Comparison of ENCODE assay signal across 7 cellular contexts in genomic region chr5:143014017-143014651, GRCh38.
DNase-seq lines count a peak whose midpoint lies in the region; ATAC-seq and TF ChIP-seq lines count a peak whose summit lies in the region.

No MANE protein-coding gene starts in this region.

- H3K27me3 ChIP-seq in IMR-90 (ENCODE audit: control insufficient read depth, insufficient read depth, low read length) (no peaks in the 10 kb centered on the region), lower lobe of right lung (ENCODE audit: low read depth) (no peaks in the 10 kb centered on the region)

- no peak overlapping the region for H3K9ac ChIP-seq in IMR-90 (ENCODE audit: low read depth, low read length)

- H3K27ac ChIP-seq in IMR-90 (ENCODE audit: insufficient read depth, low read length) = no peak overlapping the region
- H3K27ac ChIP-seq in lower lobe of right lung = no peak overlapping the region

- H2BK120ac ChIP-seq in IMR-90 (ENCODE audit: low read depth, low read length) = no peak overlapping the region

- H3K56ac ChIP-seq in IMR-90 (ENCODE audit: extremely low read depth, insufficient read depth, low read length) = no peak overlapping the region

- no peak overlapping the region for H2AFZ ChIP-seq in IMR-90 (replicated peaks; ENCODE audit: low read length, poor library complexity)

- peak; percentile 40; the same call in 1 of the 2 replicates for TF ChIP-seq RAD21 in IMR-90 (IDR thresholded peaks at IDR 0.05; ENCODE audit: low read length)

- H3K14ac ChIP-seq in IMR-90 (replicated peaks; ENCODE audit: low read depth, low read length) = no peak overlapping the region

- peaks cover 4% of the 10 kb centered on the region for H3K9me1 ChIP-seq in IMR-90 (ENCODE audit: insufficient read depth, low read length)

- H3K23ac ChIP-seq in IMR-90 (ENCODE audit: low read depth, low read length) = no peak overlapping the region

- no peak overlapping the region for H2BK20ac ChIP-seq in IMR-90 (ENCODE audit: low read depth, low read length)

- H3K4me3 ChIP-seq in IMR-90 (ENCODE audit: insufficient read depth, low read depth, low read length) (no peak overlapping the region), lower lobe of right lung (no peak overlapping the region)

- no peaks in the 10 kb centered on the region for H3K27me3 Mint-ChIP-seq in activated naive CD4-positive, alpha-beta T cell treated with anti-CD3 and anti-CD28 coated beads for 36 hours (ENCODE audit: low read depth)

- dilution Hi-C loops in IMR-90 (cut with HindIII; ENCODE audit: low sequenced_read_pairs, unreplicated experiment) = no loop called here

- peaks cover 10% of the 10 kb centered on the region for H3K9me3 Mint-ChIP-seq in activated naive CD4-positive, alpha-beta T cell treated with anti-CD3 and anti-CD28 coated beads for 36 hours

- H3K36me3 Mint-ChIP-seq in activated naive CD4-positive, alpha-beta T cell treated with anti-CD3 and anti-CD28 coated beads for 36 hours (ENCODE audit: low read depth) = peaks cover 19% of the 10 kb centered on the region

- peaks cover 20% of the 10 kb centered on the region for H3K4me1 Mint-ChIP-seq in activated naive CD4-positive, alpha-beta T cell treated with anti-CD3 and anti-CD28 coated beads for 36 hours (ENCODE audit: low read depth)

- no peak overlapping the region for H2BK5ac ChIP-seq in IMR-90 (ENCODE audit: low read depth, low read length, poor library complexity, severe bottlenecking)

- intact Hi-C loops in IMR-90 (cut with micrococcal nuclease) = no loop called here
- intact Hi-C loops in activated naive CD4-positive, alpha-beta T cell treated with anti-CD3 and anti-CD28 coated beads for 36 hours (cut with micrococcal nuclease) = loop anchor here (1.0 kb wide), 1 partner anchor 390 kb away; no protein-coding TSS in a partner anchor
- intact Hi-C loops in lower lobe of right lung (cut with DNase I) = no loop called here

- in situ Hi-C loops in IMR-90 (cut with MboI; ENCODE audit: low sequenced_read_pairs) = loop anchor here (10.0 to 25.0 kb wide), 2 partner anchors 391 to 1173 kb away; partner anchors contain the start of gene NR3C1

- CTCF ChIA-PET in IMR-90 (lab: Yijun Ruan, JAX) = interaction anchor here (0.6 kb wide), 1 partner anchor 92 kb away, joined by 3 read pairs; no protein-coding TSS in a partner anchor
- CTCF ChIA-PET in activated naive CD4-positive, alpha-beta T cell treated with anti-CD3 and anti-CD28 coated beads for 36 hours (lab: Charles Lee) = interaction anchor here (1.0 to 1.7 kb wide), 4 partner anchors 12 to 812 kb away, joined by 3 to 7 read pairs (median 4); no protein-coding TSS in a partner anchor

- H3K4me2 ChIP-seq in IMR-90 (ENCODE audit: low read depth, low read length) = no peak overlapping the region

- H3K36me3 ChIP-seq in IMR-90 (ENCODE audit: control insufficient read depth, insufficient read depth, low read length) (no peaks in the 10 kb centered on the region), lower lobe of right lung (no peaks in the 10 kb centered on the region)

- H3K79me1 ChIP-seq in IMR-90 (ENCODE audit: low read depth in 1 of 2, low read length in 2 of 2) = 0 out of 4 replicates have a peak, but pooled peaks cover 0 to 4% of the 10 kb centered on the region in 2 experiments

- no peak overlapping the region for H2AK5ac ChIP-seq in IMR-90 (ENCODE audit: low read depth, low read length)

- POLR2A ChIA-PET in IMR-90 (lab: Charles Lee; ENCODE audit: unreplicated experiment) = no interaction called here

- H4K91ac ChIP-seq in IMR-90 (ENCODE audit: insufficient read depth, low read depth, low read length) = no peak overlapping the region

- no peaks in the 10 kb centered on the region; the same call in 1 of the 2 replicates for H3K4me1 ChIP-seq in IMR-90 (ENCODE audit: control insufficient read depth, insufficient read depth, low read length)
- peaks cover 15% of the 10 kb centered on the region for H3K4me1 ChIP-seq in lower lobe of right lung

- H3K4me3 Mint-ChIP-seq in activated naive CD4-positive, alpha-beta T cell treated with anti-CD3 and anti-CD28 coated beads for 36 hours = no peak overlapping the region

- BruUV-seq in IMR-90 (replicated peaks; lab: Mats Ljungman, UMichigan) = no TSS peak

- H4K8ac ChIP-seq in IMR-90 (ENCODE audit: low read depth in 2 of 2, low read length in 2 of 2) = no peak overlapping the region

- no peaks in the 10 kb centered on the region for H4K20me1 ChIP-seq in IMR-90 (ENCODE audit: insufficient read depth, low read length)

- no peak overlapping the region for H3K27ac Mint-ChIP-seq in activated naive CD4-positive, alpha-beta T cell treated with anti-CD3 and anti-CD28 coated beads for 36 hours

- H3K18ac ChIP-seq in IMR-90 (ENCODE audit: low read depth, low read length) = no peak overlapping the region

- no CpG with 5 or more reads among the region's 12 CpGs for WGBS in IMR-90 (ENCODE audit: extremely low coverage in 2 of 2, insufficient read length in 1 of 2), 2 experiments

- 0 out of 3 replicates have a peak overlapping the region, but pooled peaks have one; percentile 0 for H2BK15ac ChIP-seq in IMR-90 (ENCODE audit: low read depth, low read length)

- no peak for TF ChIP-seq POLR2A in IMR-90 (IDR thresholded peaks at IDR 0.05; ENCODE audit: low read depth, low read length)

- DNase-seq in ELR (ENCODE audit: low read depth) (peak; percentile 47), IMR-90 (no peak), lower lobe of right lung (peak; percentile 72), NCI-H2081 treated with DMSO at 0.1 percent for 48 hours (lab: John Stamatoyannopoulos, UW) (no peak), anterior cingulate cortex (lab: John Stamatoyannopoulos, UW) (no peak)
- peak; percentile 60 for DNase-seq in activated naive CD4-positive, alpha-beta T cell treated with anti-CD3 and anti-CD28 coated beads for 36 hours

- H4K5ac ChIP-seq in IMR-90 (ENCODE audit: low read depth, low read length) = no peak overlapping the region

- H3K4ac ChIP-seq in IMR-90 (ENCODE audit: low read depth, low read length) = no peak overlapping the region

- no peak overlapping the region for H2AK9ac ChIP-seq in IMR-90 (replicated peaks; ENCODE audit: low read depth, low read length, poor library complexity)

- peak; percentile 32 for TF ChIP-seq CTCF in IMR-90 (conservative IDR thresholded peaks at IDR 0.05; ENCODE audit: low read depth, low read length)
- TF ChIP-seq CTCF in lower lobe of right lung (IDR thresholded peaks at IDR 0.05) = peak; percentile 55

- ATAC-seq in IMR-90 (ENCODE audit: low read depth) (no peak), lower lobe of right lung (peak; percentile 86 to 87), HG03159 (IDR thresholded peaks at IDR 0.05; ENCODE audit: unreplicated experiment) (no peak)

- no peaks in the 10 kb centered on the region for H3K9me3 ChIP-seq in IMR-90 (ENCODE audit: control insufficient read depth, insufficient read depth, low read length)
- H3K9me3 ChIP-seq in lower lobe of right lung = no peaks in the 10 kb centered on the region

TF ChIP-seq in IMR-90, 13 proteins besides CTCF, POLR2A, EP300 and RAD21:
- TF ChIP-seq SMC3 (IDR thresholded peaks at IDR 0.05; ENCODE audit: low read depth, low read length) = peak; percentile 33
- no peak for TF ChIP-seq BHLHE40 (IDR thresholded peaks at IDR 0.05; ENCODE audit: low read depth, low read length)

Comparison
In these comparisons a context has a peak if more than half of its experiments do, and no peak if none do; other contexts are left out.
1. DNase-seq: peak in ELR (single experiment), activated naive CD4-positive, alpha-beta T cell treated with anti-CD3 and anti-CD28 coated beads for 36 hours (single experiment) and lower lobe of right lung (single experiment); none in IMR-90 (single experiment), NCI-H2081 treated with DMSO at 0.1 percent for 48 hours (single experiment) and anterior cingulate cortex (0 of 58).
2. ATAC-seq: peak in lower lobe of right lung (2 of 2); none in IMR-90 (single experiment) and HG03159 (single experiment).